12 cellular contexts compared by ENCODE assay signal in the genomic region with DNA sequence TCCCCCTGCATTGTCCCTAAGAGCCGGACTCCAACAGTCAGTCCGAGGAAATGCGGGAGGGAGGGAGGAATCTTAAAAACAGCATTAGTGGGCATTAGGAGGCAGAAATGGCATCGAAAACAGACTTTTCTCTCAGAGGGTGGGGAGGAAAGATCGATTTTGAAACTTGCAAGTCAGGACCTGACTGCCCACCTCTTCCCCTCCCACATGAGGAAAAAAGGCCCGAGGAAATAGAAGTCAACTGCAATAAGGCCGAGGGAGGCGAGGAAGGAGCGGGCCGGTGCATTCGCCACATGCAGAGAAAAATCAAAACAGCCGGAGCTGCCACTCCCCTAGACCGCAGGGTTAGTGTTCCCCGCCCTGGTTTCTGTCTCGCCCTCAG. TPM values are rescaled to one million over a fixed set of nuclear protein-coding genes. Genes with fewer than 3 reads are reported as not detected.
DNase-seq lines count a peak whose midpoint lies in the region; ATAC-seq and TF ChIP-seq lines count a peak whose summit lies in the region.
"Had no signal": no experiment of that assay in that cellular context is flagged by ENCODE, and none has a peak within 500 bp of the region (broad histone marks: within the 10 kb centered on the region; RNA-seq: fewer than 3 reads in every experiment).

No MANE protein-coding gene starts in this region.

- H3K27ac ChIP-seq in right cardiac atrium (ENCODE audit: low read length) = no peak overlapping the region
- H3K27ac ChIP-seq in urinary bladder (ENCODE audit: low read depth) = no peak overlapping the region
- H3K27ac ChIP-seq in left lung = no peak overlapping the region
- H3K27ac ChIP-seq: BLaER1 treated with 17β-estradiol and CSF1 and Interleukin-3, amounts not matched to agents 10 nM and 100 nM; SK-N-MC had no signal

- peaks cover 42% of the 10 kb centered on the region for H3K4me1 Mint-ChIP-seq in activated naive CD8-positive, alpha-beta T cell treated with anti-CD3 and anti-CD28 coated beads, Interleukin-2, amount 50 U/mL, for 24 hours
- H3K4me1 Mint-ChIP-seq in natural killer cell = peaks cover 17 to 39% of the 10 kb centered on the region in 2 donors

- DNase-seq in right cardiac atrium (no peak), cardiac septum (ENCODE audit: low spot score) (no peak), natural killer cell (no peak), ureter (ENCODE audit: low spot score) (no peak), Kasumi-1 (lab: John Stamatoyannopoulos, UW) (no peak), left lung (no peak)
- DNase-seq in activated naive CD8-positive, alpha-beta T cell treated with anti-CD3 and anti-CD28 coated beads, Interleukin-2, amount 50 U/mL, for 24 hours = no peak
- DNase-seq: NCI-H510A treated with DMSO at 0.1 percent for 48 hours had no signal

- ATAC-seq in right cardiac atrium (no peak), natural killer cell (peak in 2 of 3 donors; percentile 48 to 50), left lung (no peak)
- ATAC-seq in activated naive CD8-positive, alpha-beta T cell treated with anti-CD3 and anti-CD28 coated beads, Interleukin-2, amount 50 U/mL, for 24 hours = no peak

- H3K4me3 Mint-ChIP-seq in activated naive CD8-positive, alpha-beta T cell treated with anti-CD3 and anti-CD28 coated beads, Interleukin-2, amount 50 U/mL, for 24 hours = peak overlapping the region; percentile 56
- H3K4me3 Mint-ChIP-seq in natural killer cell = peak overlapping the region; percentile 90

- H3K4me3 ChIP-seq in right cardiac atrium (ENCODE audit: low read length) (peak overlapping the region; percentile 32), urinary bladder (ENCODE audit: low read depth, low read length) (peak overlapping the region; percentile 19), left lung (peak overlapping the region in 1 of 2 donors; percentile 11)
- H3K4me3 ChIP-seq: BLaER1 treated with 17β-estradiol and CSF1 and Interleukin-3, amounts not matched to agents 10 nM and 100 nM; SK-N-MC had no signal

- H3K9me3 ChIP-seq in right cardiac atrium (ENCODE audit: control insufficient read depth, low read length) (no peaks in the 10 kb centered on the region), left lung (no peaks in the 10 kb centered on the region)

- H3K27ac Mint-ChIP-seq in activated naive CD8-positive, alpha-beta T cell treated with anti-CD3 and anti-CD28 coated beads, Interleukin-2, amount 50 U/mL, for 24 hours = no peak overlapping the region
- H3K27ac Mint-ChIP-seq in natural killer cell = no peak overlapping the region

- 10% methylated on average over 15 of the region's 15 CpGs for WGBS in right cardiac atrium
- 6% methylated on average over 15 of the region's 15 CpGs for WGBS in urinary bladder

- TF ChIP-seq CTCF in natural killer cell (IDR thresholded peaks at IDR 0.05) = no peak
- TF ChIP-seq CTCF in left lung (IDR thresholded peaks at IDR 0.05) = no peak

- H3K27me3 ChIP-seq in right cardiac atrium (ENCODE audit: control insufficient read depth, insufficient read depth) = no peaks in the 10 kb centered on the region
- H3K27me3 ChIP-seq in left lung = peaks cover 99 to 100% of the 10 kb centered on the region in 2 donors

- peaks cover 69% of the 10 kb centered on the region for H3K27me3 Mint-ChIP-seq in activated naive CD8-positive, alpha-beta T cell treated with anti-CD3 and anti-CD28 coated beads, Interleukin-2, amount 50 U/mL, for 24 hours
- H3K27me3 Mint-ChIP-seq in natural killer cell (ENCODE audit: low read depth in 2 of 2) = peaks cover 62 to 69% of the 10 kb centered on the region in 2 donors

- H3K4me1 ChIP-seq in right cardiac atrium (ENCODE audit: control insufficient read depth, insufficient read depth, low read length) (peaks cover 2% of the 10 kb centered on the region), urinary bladder (ENCODE audit: insufficient read depth) (no peaks in the 10 kb centered on the region), left lung (peaks cover 11 to 75% of the 10 kb centered on the region in 2 donors)

- H3K9me3 Mint-ChIP-seq in activated naive CD8-positive, alpha-beta T cell treated with anti-CD3 and anti-CD28 coated beads, Interleukin-2, amount 50 U/mL, for 24 hours = no peaks in the 10 kb centered on the region
- H3K9me3 Mint-ChIP-seq in natural killer cell = no peaks in the 10 kb centered on the region

- H3K36me3 ChIP-seq in urinary bladder (ENCODE audit: insufficient read depth) (no peaks in the 10 kb centered on the region), left lung (no peaks in the 10 kb centered on the region)
- H3K36me3 ChIP-seq: BLaER1 treated with 17β-estradiol and CSF1 and Interleukin-3, amounts not matched to agents 10 nM and 100 nM had no signal

- intact Hi-C loops in right cardiac atrium (cut with DNase I) (no loop called here), cardiac septum (cut with DNase I) (loop anchor here (5.0 kb wide), 1 partner anchor 89 kb away; no protein-coding TSS in a partner anchor), natural killer cell (cut with micrococcal nuclease) (no loop called here), left lung (cut with DNase I) (no loop called here)

- H3K36me3 Mint-ChIP-seq in activated naive CD8-positive, alpha-beta T cell treated with anti-CD3 and anti-CD28 coated beads, Interleukin-2, amount 50 U/mL, for 24 hours (ENCODE audit: low read depth) = no peaks in the 10 kb centered on the region
- H3K36me3 Mint-ChIP-seq in natural killer cell = no peaks in the 10 kb centered on the region

RNA-seq across cellular contexts. Expression of gene LBX1, which starts 2.8 kb away (rescaled TPM):
- total RNA-seq in right cardiac atrium (not detected), cardiac septum (0.13 TPM), natural killer cell (not detected), urinary bladder (not detected), ureter (not detected), left lung (under 1 TPM; 0.18 to 0.47 TPM)
- polyA plus RNA-seq in right cardiac atrium (not detected), urinary bladder (not detected)
- total RNA-seq: dermis microvascular lymphatic vessel endothelial cell had no signal

Comparison
In these comparisons a context has a peak if more than half of its experiments do, and no peak if none do; other contexts are left out.
1. ATAC-seq: peak in natural killer cell (2 of 3); none in right cardiac atrium (0 of 2), activated naive CD8-positive, alpha-beta T cell treated with anti-CD3 and anti-CD28 coated beads, Interleukin-2, amount 50 U/mL, for 24 hours (single experiment) and left lung (single experiment).